Comparison of ENCODE assay signal across 8 cellular contexts in the genomic region with DNA sequence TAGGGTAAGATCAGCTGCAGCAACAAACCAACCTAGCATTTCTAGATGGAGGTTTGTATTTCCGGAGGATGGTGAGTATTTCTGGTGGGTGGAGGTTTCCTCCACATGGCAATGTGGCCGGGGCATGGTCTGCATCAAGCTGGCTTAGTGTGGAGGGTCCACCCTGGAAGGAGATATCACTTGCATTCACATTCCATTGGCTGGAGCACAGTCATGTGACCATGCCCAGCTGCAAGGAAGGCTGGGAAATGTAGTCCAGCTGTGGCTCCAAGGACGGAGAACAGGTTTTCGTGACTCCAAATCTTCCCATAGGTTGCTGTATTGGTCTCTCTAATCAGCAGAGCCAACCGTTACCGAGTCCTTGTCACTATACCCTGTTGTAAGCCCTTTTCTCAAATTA.
DNase-seq lines count a peak whose midpoint lies in the region; ATAC-seq, FAIRE-seq and TF ChIP-seq lines count a peak whose summit lies in the region.

No MANE protein-coding gene starts in this region.

- peak; percentile 20 to 67 (median 50) for DNase-seq in CD8-positive, alpha-beta memory T cell
- DNase-seq in T-cell (peak in 32 of 34 experiments; percentile 19 to 73 (median 46)), K562 (ENCODE audit: extremely low read depth in 1 of 4, low spot score in 3 of 4) (peak; percentile 58 to 69 (median 64)), medulla oblongata (ENCODE audit: extremely low spot score) (peak; percentile 83), tibial artery (no peak), esophagus squamous epithelium (lab: John Stamatoyannopoulos, UW) (no peak)

- TF ChIP-seq EP300 in K562 (IDR thresholded peaks at IDR 0.05; ENCODE audit: low read length): no peak

- H3K4me1 ChIP-seq in CD8-positive, alpha-beta memory T cell (ENCODE audit: insufficient read depth, low read length): peaks cover 52% of the 10 kb centered on the region
- peaks cover 21 to 36% of the 10 kb centered on the region in 2 experiments; a peak in 4 of 5 replicates for H3K4me1 ChIP-seq in K562 (replicated peaks in 1 of 2; ENCODE audit: control insufficient read depth in 2 of 2, insufficient read depth in 2 of 2, low read length in 2 of 2)
- H3K4me1 ChIP-seq in tibial artery: peaks cover 0 to 41% (median 36%) of the 10 kb centered on the region in 4 donors
- H3K4me1 ChIP-seq in esophagus squamous epithelium: peaks cover 29 to 79% (median 47%) of the 10 kb centered on the region in 3 donors

- POLR2A ChIA-PET in CD8-positive, alpha-beta memory T cell (lab: Charles Lee): interaction anchor here (1.2 kb wide), 1 partner anchor 222 kb away, joined by 3 read pairs; the partner anchor contains the start of genes DRC3 and TOM1L2
- POLR2A ChIA-PET in T-cell (lab: Charles Lee): interaction anchor here (0.6 to 0.7 kb wide), 2 partner anchors 18 to 54 kb away, joined by 3 to 8 read pairs; no protein-coding TSS in a partner anchor
- POLR2A ChIA-PET in K562 (lab: Yijun Ruan, JAX): interaction anchor here (0.6 to 1.3 kb wide), 2 partner anchors 10 to 44 kb away, joined by 3 to 5 read pairs; no protein-coding TSS in a partner anchor

- no peaks in the 10 kb centered on the region for H3K9me3 Mint-ChIP-seq in CD8-positive, alpha-beta memory T cell
- H3K9me3 Mint-ChIP-seq in T-cell: no peaks in the 10 kb centered on the region

- 0 out of 2 replicates have a peak overlapping the region, but pooled peaks have one; percentile 32 for H3K4me2 ChIP-seq in K562 (ENCODE audit: insufficient read depth, low read length)

- peaks cover 0 to 2% (median 0%) of the 10 kb centered on the region in 3 donors for H3K36me3 Mint-ChIP-seq in CD8-positive, alpha-beta memory T cell
- no peaks in the 10 kb centered on the region for H3K36me3 Mint-ChIP-seq in T-cell

- H3K27ac Mint-ChIP-seq in CD8-positive, alpha-beta memory T cell: peak overlapping the region; percentile 73 to 100 (median 100)
- H3K27ac Mint-ChIP-seq in T-cell: peak overlapping the region; percentile 83 to 93

- TF ChIP-seq POLR2A in K562 (conservative IDR thresholded peaks at IDR 0.05) (no peak), esophagus squamous epithelium (IDR thresholded peaks at IDR 0.05) (no peak)

- H3K4me3 ChIP-seq in CD8-positive, alpha-beta memory T cell (ENCODE audit: low read length): no peak overlapping the region
- no peak overlapping the region for H3K4me3 ChIP-seq in K562
- H3K4me3 ChIP-seq in tibial artery: no peak overlapping the region
- H3K4me3 ChIP-seq in esophagus squamous epithelium: no peak overlapping the region

- no peaks in the 10 kb centered on the region for H3K9me3 ChIP-seq in CD8-positive, alpha-beta memory T cell (ENCODE audit: low read length)
- H3K9me3 ChIP-seq in K562 (replicated peaks; ENCODE audit: control insufficient read depth, insufficient read depth, low read depth, low read length) (no peaks in the 10 kb centered on the region), tibial artery (no peaks in the 10 kb centered on the region), esophagus squamous epithelium (no peaks in the 10 kb centered on the region)

- H3K9ac ChIP-seq in K562 (ENCODE audit: insufficient read depth in 1 of 2, low read depth in 2 of 2, low read length in 2 of 2): no peak overlapping the region

- no peaks in the 10 kb centered on the region for H3K9me1 ChIP-seq in K562 (ENCODE audit: control insufficient read depth, insufficient read depth, low read length)

- H3K27me3 ChIP-seq in CD8-positive, alpha-beta memory T cell (ENCODE audit: insufficient read depth, low read length, poor library complexity, severe bottlenecking): no peaks in the 10 kb centered on the region
- H3K27me3 ChIP-seq in K562 (ENCODE audit: control insufficient read depth in 2 of 2, insufficient read depth in 2 of 2, low read length in 2 of 2): no peaks in the 10 kb centered on the region
- no peaks in the 10 kb centered on the region for H3K27me3 ChIP-seq in tibial artery
- H3K27me3 ChIP-seq in esophagus squamous epithelium: no peaks in the 10 kb centered on the region

- H3K79me2 ChIP-seq in K562 (ENCODE audit: control insufficient read depth, insufficient read depth, low read length): peaks cover 40% of the 10 kb centered on the region

- no peak overlapping the region for H2AFZ ChIP-seq in K562 (ENCODE audit: low read depth, low read length)

- TF ChIP-seq RAD21 in K562 (CRISPR knock-in tag; conservative IDR thresholded peaks at IDR 0.05 in 1 of 2, IDR thresholded peaks at IDR 0.05 in 1 of 2): no peak

- intact Hi-C loops in K562 (cut with micrococcal nuclease): no loop called here
- intact Hi-C loops in tibial artery (cut with DNase I; ENCODE audit: low total_unique reads): no loop called here
- intact Hi-C loops in esophagus squamous epithelium (cut with DNase I): no loop called here

- H4K20me1 ChIP-seq in K562 (replicated peaks; ENCODE audit: control insufficient read depth, insufficient read depth, low read length): peaks cover 3% of the 10 kb centered on the region; the same call in 1 of the 2 replicates

- peak overlapping the region in 6 of 7 donors; percentile 37 to 87 (median 57) for H3K4me3 Mint-ChIP-seq in CD8-positive, alpha-beta memory T cell
- peak overlapping the region; percentile 15 to 81 (median 47) for H3K4me3 Mint-ChIP-seq in T-cell

- peak; percentile 98 for FAIRE-seq in K562 (lab: Jason Lieb, UNC)

- WGBS in K562 (ENCODE audit: insufficient coverage, low coverage, missing lambda C conversion rate): 24% methylated on average over 5 of the region's 6 CpGs
- WGBS in esophagus squamous epithelium, 2 donors: 41 to 46% methylated on average over 5 to 6 of the region's 6 CpGs

- peaks cover 46 to 52% (median 46%) of the 10 kb centered on the region in 3 donors for H3K4me1 Mint-ChIP-seq in CD8-positive, alpha-beta memory T cell
- peaks cover 55 to 67% (median 63%) of the 10 kb centered on the region in 3 donors for H3K4me1 Mint-ChIP-seq in T-cell

- BruUV-seq in K562 (replicated peaks; lab: Mats Ljungman, UMichigan): no TSS peak

- CTCF ChIA-PET in CD8-positive, alpha-beta memory T cell (lab: Charles Lee): interaction anchor here (1.0 to 1.4 kb wide), 5 partner anchors 10 to 63 kb away, joined by 3 to 5 read pairs (median 4); no protein-coding TSS in a partner anchor
- CTCF ChIA-PET in T-cell (lab: Charles Lee): no interaction called here
- CTCF ChIA-PET in K562 (lab: Yijun Ruan, JAX; ENCODE audit: low intra/inter-chr PET ratio): no interaction called here

- ATAC-seq in HG03175 (IDR thresholded peaks at IDR 0.05; ENCODE audit: unreplicated experiment) (peak; percentile 21), T-cell (replicated peaks in 1 of 4) (peak in 1 of 4 experiments; percentile 11), K562 (peak; percentile 61), GM21423 (IDR thresholded peaks at IDR 0.05; ENCODE audit: unreplicated experiment) (no peak)

- no peaks in the 10 kb centered on the region for H3K36me3 ChIP-seq in CD8-positive, alpha-beta memory T cell (ENCODE audit: insufficient read depth, low read length)
- H3K36me3 ChIP-seq in K562 (ENCODE audit: control insufficient read depth, insufficient read depth, low read length) (peaks cover 4% of the 10 kb centered on the region; the same call in 1 of the 3 replicates), tibial artery (no peaks in the 10 kb centered on the region), esophagus squamous epithelium (peaks cover 0 to 6% (median 0%) of the 10 kb centered on the region in 3 donors)

- no peaks in the 10 kb centered on the region for H3K27me3 Mint-ChIP-seq in CD8-positive, alpha-beta memory T cell
- H3K27me3 Mint-ChIP-seq in T-cell: no peaks in the 10 kb centered on the region

- in situ Hi-C loops in K562 (cut with MboI): no loop called here

- TF ChIP-seq CTCF in K562 (IDR thresholded peaks at IDR 0.05 in 2 of 3, conservative IDR thresholded peaks at IDR 0.05 in 1 of 3; ENCODE audit: insufficient read depth in 2 of 3, low read depth in 1 of 3, low read length in 3 of 3) (no peak), tibial artery (IDR thresholded peaks at IDR 0.05) (no peak), esophagus squamous epithelium (IDR thresholded peaks at IDR 0.05) (no peak)

- H3K27ac ChIP-seq in CD8-positive, alpha-beta memory T cell (ENCODE audit: low read depth, low read length): no peak overlapping the region
- no peak overlapping the region for H3K27ac ChIP-seq in K562 (ENCODE audit: extremely low read depth, low read depth, low read length)
- peak overlapping the region; percentile 50 to 71 for H3K27ac ChIP-seq in tibial artery
- H3K27ac ChIP-seq in esophagus squamous epithelium: peak overlapping the region in 2 of 4 donors; percentile 37 to 54

TF ChIP-seq in K562, 482 proteins besides CTCF, POLR2A, EP300 and RAD21 (continues in another document):
- TF ChIP-seq CREM (IDR thresholded peaks at IDR 0.05; ENCODE audit: low read depth) (peak; percentile 44; the same call in 1 of the 2 replicates), RFX1 (IDR thresholded peaks at IDR 0.05) (no peak), POLR2B (IDR thresholded peaks at IDR 0.05; ENCODE audit: low read depth, partially characterized antibody) (no peak), SMAD4 (CRISPR knock-in tag; conservative IDR thresholded peaks at IDR 0.05) (no peak), ZBTB12 (CRISPR knock-in tag; IDR thresholded peaks at IDR 0.05) (no peak), TOE1 (IDR thresholded peaks at IDR 0.05; ENCODE audit: borderline replicate concordance) (peak; percentile 96), TOE1 (CRISPR knock-in tag; IDR thresholded peaks at IDR 0.05; ENCODE audit: borderline replicate concordance, low read depth) (no peak), CAMTA2 (CRISPR knock-in tag; conservative IDR thresholded peaks at IDR 0.05) (no peak)
- TF ChIP-seq, protein P1, sequence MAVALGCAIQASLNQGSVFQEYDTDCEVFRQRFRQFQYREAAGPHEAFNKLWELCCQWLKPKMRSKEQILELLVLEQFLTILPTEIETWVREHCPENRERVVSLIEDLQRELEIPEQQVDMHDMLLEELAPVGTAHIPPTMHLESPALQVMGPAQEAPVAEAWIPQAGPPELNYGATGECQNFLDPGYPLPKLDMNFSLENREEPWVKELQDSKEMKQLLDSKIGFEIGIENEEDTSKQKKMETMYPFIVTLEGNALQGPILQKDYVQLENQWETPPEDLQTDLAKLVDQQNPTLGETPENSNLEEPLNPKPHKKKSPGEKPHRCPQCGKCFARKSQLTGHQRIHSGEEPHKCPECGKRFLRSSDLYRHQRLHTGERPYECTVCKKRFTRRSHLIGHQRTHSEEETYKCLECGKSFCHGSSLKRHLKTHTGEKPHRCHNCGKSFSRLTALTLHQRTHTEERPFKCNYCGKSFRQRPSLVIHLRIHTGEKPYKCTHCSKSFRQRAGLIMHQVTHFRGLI (CRISPR knock-in tag; IDR thresholded peaks at IDR 0.05): no peak

Comparison
In these comparisons a context has a peak if more than half of its experiments do, and no peak if none do; other contexts are left out.
1. DNase-seq: peak in CD8-positive, alpha-beta memory T cell (5 of 5), T-cell (32 of 34), K562 (4 of 4) and medulla oblongata (single experiment); none in tibial artery (0 of 2) and esophagus squamous epithelium (single experiment).
2. H3K27ac ChIP-seq: peak in tibial artery (2 of 2); none in CD8-positive, alpha-beta memory T cell (single experiment) and K562 (single experiment).